12 cellular contexts compared by ENCODE assay signal in genomic region chr20:25197870-25198190, GRCh38. TPM values are rescaled to one million over a fixed set of nuclear protein-coding genes. Genes with fewer than 3 reads are reported as not detected.
A peak's percentile ranks its signal among the peaks of the same experiment; 100 is the strongest.
DNase-seq lines count a peak whose midpoint lies in the region; ATAC-seq and TF ChIP-seq lines count a peak whose summit lies in the region.
"Had no signal": no experiment of that assay in that cellular context is flagged by ENCODE, and none has a peak within 500 bp of the region (broad histone marks: within the 10 kb centered on the region; RNA-seq: fewer than 3 reads in every experiment).

No MANE protein-coding gene starts in this region.

- peaks cover 10% of the 10 kb centered on the region for H3K27me3 ChIP-seq in GM23338 (ENCODE audit: insufficient read depth)

- H4K20me1 ChIP-seq in GM23338 (replicated peaks; ENCODE audit: insufficient read depth) = peaks cover 36% of the 10 kb centered on the region

- no peak overlapping the region for H3K4me3 ChIP-seq in GM23338

- no peak overlapping the region for H3K4me2 ChIP-seq in GM23338

- H2AFZ ChIP-seq in GM23338 = no peak overlapping the region

- peaks cover 21% of the 10 kb centered on the region for H3K4me1 Mint-ChIP-seq in T-helper 1 cell treated with Interleukin-12 subunit alpha and Interleukin-12 subunit beta and Interleukin-4 antibody, amounts not matched to agents 30 μg/mL and 1 μg/mL, for 36 hours (ENCODE audit: low read depth)
- H3K4me1 Mint-ChIP-seq in GM23338 = peaks cover 27% of the 10 kb centered on the region
- H3K4me1 Mint-ChIP-seq in activated naive CD8-positive, alpha-beta T cell treated with anti-CD3 and anti-CD28 coated beads, Interleukin-2, amount 50 U/mL, for 24 hours = peaks cover 40% of the 10 kb centered on the region
- peaks cover 36% of the 10 kb centered on the region for H3K4me1 Mint-ChIP-seq in nephron

- H3K36me3 ChIP-seq in GM23338 (ENCODE audit: insufficient read depth) = no peaks in the 10 kb centered on the region

- H3K79me2 ChIP-seq in GM23338 (replicated peaks; ENCODE audit: insufficient read depth) = peaks cover 52% of the 10 kb centered on the region

- no peaks in the 10 kb centered on the region for H3K9me3 Mint-ChIP-seq in T-helper 1 cell treated with Interleukin-12 subunit alpha and Interleukin-12 subunit beta and Interleukin-4 antibody, amounts not matched to agents 30 μg/mL and 1 μg/mL, for 36 hours
- no peaks in the 10 kb centered on the region; the same call in 2 of the 3 replicates for H3K9me3 Mint-ChIP-seq in GM23338
- H3K9me3 Mint-ChIP-seq in activated naive CD8-positive, alpha-beta T cell treated with anti-CD3 and anti-CD28 coated beads, Interleukin-2, amount 50 U/mL, for 24 hours = no peaks in the 10 kb centered on the region
- H3K9me3 Mint-ChIP-seq in nephron = no peaks in the 10 kb centered on the region

- 0 out of 2 replicates have a peak, but pooled peaks cover 2% of the 10 kb centered on the region for H3F3A ChIP-seq in GM23338 (replicated peaks; ENCODE audit: low read depth)

- H3K27ac ChIP-seq in GM23338 (ENCODE audit: low read depth) = no peak overlapping the region
- H3K27ac ChIP-seq: 22Rv1 had no signal

- peak overlapping the region; percentile 33 for H3K27ac Mint-ChIP-seq in T-helper 1 cell treated with Interleukin-12 subunit alpha and Interleukin-12 subunit beta and Interleukin-4 antibody, amounts not matched to agents 30 μg/mL and 1 μg/mL, for 36 hours
- H3K27ac Mint-ChIP-seq in GM23338 (no peak overlapping the region), nephron (no peak overlapping the region)
- no peak overlapping the region for H3K27ac Mint-ChIP-seq in activated naive CD8-positive, alpha-beta T cell treated with anti-CD3 and anti-CD28 coated beads, Interleukin-2, amount 50 U/mL, for 24 hours

- H3K4me1 ChIP-seq in GM23338 (ENCODE audit: insufficient read depth) = peaks cover 11% of the 10 kb centered on the region; the same call in 1 of the 2 replicates

- H3K4me3 Mint-ChIP-seq in T-helper 1 cell treated with Interleukin-12 subunit alpha and Interleukin-12 subunit beta and Interleukin-4 antibody, amounts not matched to agents 30 μg/mL and 1 μg/mL, for 36 hours = peak overlapping the region; percentile 91
- H3K4me3 Mint-ChIP-seq in GM23338 (peak overlapping the region; percentile 22; the same call in 1 of the 3 replicates), nephron (peak overlapping the region; percentile 93 to 97 (median 96))
- H3K4me3 Mint-ChIP-seq in activated naive CD8-positive, alpha-beta T cell treated with anti-CD3 and anti-CD28 coated beads, Interleukin-2, amount 50 U/mL, for 24 hours = peak overlapping the region; percentile 88

- no peak for TF ChIP-seq CTCF in GM23338 (conservative IDR thresholded peaks at IDR 0.05; ENCODE audit: low read depth in 2 of 2)
- TF ChIP-seq CTCF in nephron (IDR thresholded peaks at IDR 0.05; ENCODE audit: unreplicated experiment in 3 of 3) = no peak

- DNase-seq in T-helper 1 cell = no peak
- no peak for DNase-seq in GM23338 (ENCODE audit: low spot score)
- DNase-seq in activated naive CD8-positive, alpha-beta T cell treated with anti-CD3 and anti-CD28 coated beads, Interleukin-2, amount 50 U/mL, for 24 hours = no peak
- DNase-seq in T1000 (lab: John Stamatoyannopoulos, UW) = no peak
- DNase-seq in GDM1 (lab: John Stamatoyannopoulos, UW) = no peak
- DNase-seq in NCI-H2029 (lab: John Stamatoyannopoulos, UW) = no peak
- DNase-seq: NCI-H2029 treated with DMSO at 0.1 percent for 48 hours, retina, substantia nigra had no signal

- H3K27me3 Mint-ChIP-seq in T-helper 1 cell treated with Interleukin-12 subunit alpha and Interleukin-12 subunit beta and Interleukin-4 antibody, amounts not matched to agents 30 μg/mL and 1 μg/mL, for 36 hours (ENCODE audit: low read depth) = no peaks in the 10 kb centered on the region
- H3K27me3 Mint-ChIP-seq in GM23338 (ENCODE audit: insufficient read depth, low read depth, poor library complexity) (peaks cover 4% of the 10 kb centered on the region), nephron (ENCODE audit: low read depth) (peaks cover 3% of the 10 kb centered on the region)
- H3K27me3 Mint-ChIP-seq in activated naive CD8-positive, alpha-beta T cell treated with anti-CD3 and anti-CD28 coated beads, Interleukin-2, amount 50 U/mL, for 24 hours = no peaks in the 10 kb centered on the region

- no peaks in the 10 kb centered on the region for H3K9me2 ChIP-seq in GM23338 (ENCODE audit: insufficient read depth)

- ATAC-seq in GM23338 = no peak
- no peak for ATAC-seq in activated naive CD8-positive, alpha-beta T cell treated with anti-CD3 and anti-CD28 coated beads, Interleukin-2, amount 50 U/mL, for 24 hours

- H3K36me3 Mint-ChIP-seq in T-helper 1 cell treated with Interleukin-12 subunit alpha and Interleukin-12 subunit beta and Interleukin-4 antibody, amounts not matched to agents 30 μg/mL and 1 μg/mL, for 36 hours (ENCODE audit: low read depth) = peaks cover 2% of the 10 kb centered on the region
- H3K36me3 Mint-ChIP-seq in GM23338 (ENCODE audit: low read depth) = no peaks in the 10 kb centered on the region
- peaks cover 2% of the 10 kb centered on the region for H3K36me3 Mint-ChIP-seq in activated naive CD8-positive, alpha-beta T cell treated with anti-CD3 and anti-CD28 coated beads, Interleukin-2, amount 50 U/mL, for 24 hours (ENCODE audit: low read depth)
- no peaks in the 10 kb centered on the region for H3K36me3 Mint-ChIP-seq in nephron (ENCODE audit: low read depth)

TF ChIP-seq in GM23338, 12 proteins besides CTCF, POLR2A, EP300 and RAD21:
- no peak for TF ChIP-seq EZH2phosphoT487 (IDR thresholded peaks at IDR 0.05; ENCODE audit: unreplicated experiment)
- TF ChIP-seq ETS1 (IDR thresholded peaks at IDR 0.05) = no peak

RNA-seq across cellular contexts. Expression of gene ENTPD6, which starts 2.3 kb away (rescaled TPM):
- 45.9 TPM in 2 replicates for total RNA-seq in GM23338 (2014; rRNA removed; shearing (Covaris generic))
- polyA plus RNA-seq in GM23338 (2016; fragmentation: Nextera tagmentation; extraction: Ambion mirVana) = 19.0 and 19.3 TPM in 2 replicates

RNA-seq across cellular contexts. Expression of gene PYGB, which starts 50.1 kb away (rescaled TPM):
- total RNA-seq in GM23338 (2014; rRNA removed; shearing (Covaris generic)) = 61.9 and 64.0 TPM in 2 replicates
- polyA plus RNA-seq in GM23338 (2016; fragmentation: Nextera tagmentation; extraction: Ambion mirVana) = 15.6 and 15.9 TPM in 2 replicates

Comparison
In these comparisons a context has a peak if more than half of its experiments do, and no peak if none do; other contexts are left out.
1. H3K4me3 Mint-ChIP-seq: peak in every context shown above with its lines; median percentile 96 in nephron; 91 in T-helper 1 cell treated with Interleukin-12 subunit alpha and Interleukin-12 subunit beta and Interleukin-4 antibody, amounts not matched to agents 30 μg/mL and 1 μg/mL, for 36 hours; 88 in activated naive CD8-positive, alpha-beta T cell treated with anti-CD3 and anti-CD28 coated beads, Interleukin-2, amount 50 U/mL, for 24 hours; 22 in GM23338.